ENCODE assay signal across 1 cellular context in the genomic region with DNA sequence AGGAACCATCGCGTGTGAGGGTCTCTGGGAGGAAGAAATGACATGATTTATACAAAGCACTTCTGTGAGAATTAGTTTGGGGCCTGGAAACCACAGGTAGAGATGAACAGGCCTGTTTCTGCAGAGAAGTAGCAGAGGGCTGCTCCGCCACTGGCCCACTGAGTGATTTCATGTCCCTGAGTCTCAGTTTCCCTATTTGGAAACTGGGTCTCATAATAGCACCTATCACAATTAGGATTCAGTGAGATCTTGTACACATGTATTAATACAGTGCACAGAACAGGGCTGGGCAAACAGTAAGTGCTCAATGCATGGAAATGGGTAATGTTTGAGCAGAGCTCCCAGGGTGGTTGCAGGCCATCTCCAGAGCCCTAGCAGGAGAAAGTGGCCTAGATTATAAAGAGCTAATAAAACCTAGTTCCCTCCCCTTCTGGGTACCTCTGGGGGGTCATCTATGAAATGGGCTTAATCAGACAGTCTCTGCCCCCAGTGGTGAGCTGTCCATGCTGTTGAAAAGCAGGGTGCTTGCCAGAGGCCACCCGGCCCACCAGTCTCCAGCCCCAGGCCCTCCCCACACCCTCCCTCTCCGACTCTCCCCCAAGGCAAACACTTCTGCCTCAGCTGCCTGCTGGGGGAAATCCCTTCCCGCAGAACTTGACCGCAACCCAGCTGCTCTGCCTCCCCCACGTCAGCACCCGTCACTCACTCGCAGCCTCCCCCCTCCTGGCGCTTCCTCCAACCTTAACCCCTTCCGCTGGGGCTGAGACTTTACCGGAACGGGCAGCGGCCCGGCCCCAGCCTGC.
A peak's percentile ranks its signal among the peaks of the same experiment; 100 is the strongest.
TF ChIP-seq lines count a peak whose summit lies in the region.

No MANE protein-coding gene starts in this region.

TF ChIP-seq in HEK293, 187 proteins besides CTCF, POLR2A, EP300 and RAD21 (continued from another document and continues in another):
- TF ChIP-seq ZNF148 (tag by site-specific recombination; IDR thresholded peaks at IDR 0.05; ENCODE audit: borderline replicate concordance) (no peak), ZNF157 (tag by site-specific recombination; IDR thresholded peaks at IDR 0.05) (no peak), ZNF677 (tag by site-specific recombination; IDR thresholded peaks at IDR 0.05) (no peak), INSM2 (tag by site-specific recombination; IDR thresholded peaks at IDR 0.05) (no peak), ZNF133 (tag by site-specific recombination; IDR thresholded peaks at IDR 0.05) (no peak), ZNF391 (tag by site-specific recombination; IDR thresholded peaks at IDR 0.05; ENCODE audit: borderline replicate concordance, low read depth) (peak; percentile 41; the same call in 1 of the 2 replicates), SP7 (tag by site-specific recombination; IDR thresholded peaks at IDR 0.05) (peak; percentile 96), ZNF132 (tag by site-specific recombination; IDR thresholded peaks at IDR 0.05; ENCODE audit: borderline replicate concordance) (no peak), KLF1 (tag by site-specific recombination; IDR thresholded peaks at IDR 0.05) (peak; percentile 90), ZNF777 (tag by site-specific recombination; IDR thresholded peaks at IDR 0.05; ENCODE audit: borderline replicate concordance) (no peak), GFI1B (tag by site-specific recombination; IDR thresholded peaks at IDR 0.05) (peak; percentile 81), ZNF645 (tag by site-specific recombination; IDR thresholded peaks at IDR 0.05) (no peak), ZXDB (tag by site-specific recombination; IDR thresholded peaks at IDR 0.05) (peak; percentile 84), ZFP69B (tag by site-specific recombination; IDR thresholded peaks at IDR 0.05) (peak; percentile 62; the same call in 1 of the 2 replicates), BCL6B (tag by site-specific recombination; IDR thresholded peaks at IDR 0.05) (no peak), ZNF530 (tag by site-specific recombination; IDR thresholded peaks at IDR 0.05; ENCODE audit: low read depth) (no peak), HOXD13 (CRISPR knock-in tag; IDR thresholded peaks at IDR 0.05; ENCODE audit: borderline replicate concordance) (no peak), ZNF596 (tag by site-specific recombination; IDR thresholded peaks at IDR 0.05) (no peak), ZSCAN16 (tag by site-specific recombination; IDR thresholded peaks at IDR 0.05) (no peak), ZNF558 (tag by site-specific recombination; IDR thresholded peaks at IDR 0.05) (no peak), ZNF350 (tag by site-specific recombination; IDR thresholded peaks at IDR 0.05) (no peak), ZNF639 (tag by site-specific recombination; IDR thresholded peaks at IDR 0.05) (no peak), ZNF48 (tag by site-specific recombination; IDR thresholded peaks at IDR 0.05) (no peak), KLF10 (tag by site-specific recombination; IDR thresholded peaks at IDR 0.05) (peak; percentile 88), ZNF214 (tag by site-specific recombination; IDR thresholded peaks at IDR 0.05; ENCODE audit: borderline replicate concordance) (no peak), ZNF423 (tag by site-specific recombination; IDR thresholded peaks at IDR 0.05) (peak; percentile 77), ZBTB1 (tag by site-specific recombination; IDR thresholded peaks at IDR 0.05) (peak; percentile 82; the same call in 1 of the 2 replicates), ZNF561 (tag by site-specific recombination; IDR thresholded peaks at IDR 0.05; ENCODE audit: borderline replicate concordance) (no peak), SETDB1 (IDR thresholded peaks at IDR 0.05; ENCODE audit: insufficient read length, low read length) (no peak), HOXA7 (CRISPR knock-in tag; IDR thresholded peaks at IDR 0.05; ENCODE audit: borderline replicate concordance) (no peak), ZNF23 (tag by site-specific recombination; IDR thresholded peaks at IDR 0.05; ENCODE audit: borderline replicate concordance) (no peak), ZNF514 (tag by site-specific recombination; IDR thresholded peaks at IDR 0.05) (no peak), ZNF830 (tag by site-specific recombination; IDR thresholded peaks at IDR 0.05; ENCODE audit: low read depth) (no peak), TCF7L2 (IDR thresholded peaks at IDR 0.05; ENCODE audit: borderline replicate concordance, low read depth, low read length) (no peak), ZNF621 (tag by site-specific recombination; IDR thresholded peaks at IDR 0.05) (no peak), ZNF175 (tag by site-specific recombination; IDR thresholded peaks at IDR 0.05) (no peak), WT1 (tag by site-specific recombination; IDR thresholded peaks at IDR 0.05) (peak; percentile 96), ZNF837 (tag by site-specific recombination; IDR thresholded peaks at IDR 0.05) (no peak), ZNF311 (tag by site-specific recombination; IDR thresholded peaks at IDR 0.05; ENCODE audit: borderline replicate concordance) (no peak), ZNF223 (tag by site-specific recombination; IDR thresholded peaks at IDR 0.05) (no peak)
- TF ChIP-seq, protein P1, sequence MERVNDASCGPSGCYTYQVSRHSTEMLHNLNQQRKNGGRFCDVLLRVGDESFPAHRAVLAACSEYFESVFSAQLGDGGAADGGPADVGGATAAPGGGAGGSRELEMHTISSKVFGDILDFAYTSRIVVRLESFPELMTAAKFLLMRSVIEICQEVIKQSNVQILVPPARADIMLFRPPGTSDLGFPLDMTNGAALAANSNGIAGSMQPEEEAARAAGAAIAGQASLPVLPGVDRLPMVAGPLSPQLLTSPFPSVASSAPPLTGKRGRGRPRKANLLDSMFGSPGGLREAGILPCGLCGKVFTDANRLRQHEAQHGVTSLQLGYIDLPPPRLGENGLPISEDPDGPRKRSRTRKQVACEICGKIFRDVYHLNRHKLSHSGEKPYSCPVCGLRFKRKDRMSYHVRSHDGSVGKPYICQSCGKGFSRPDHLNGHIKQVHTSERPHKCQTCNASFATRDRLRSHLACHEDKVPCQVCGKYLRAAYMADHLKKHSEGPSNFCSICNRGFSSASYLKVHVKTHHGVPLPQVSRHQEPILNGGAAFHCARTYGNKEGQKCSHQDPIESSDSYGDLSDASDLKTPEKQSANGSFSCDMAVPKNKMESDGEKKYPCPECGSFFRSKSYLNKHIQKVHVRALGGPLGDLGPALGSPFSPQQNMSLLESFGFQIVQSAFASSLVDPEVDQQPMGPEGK (tag by site-specific recombination; IDR thresholded peaks at IDR 0.05): peak; percentile 96
- TF ChIP-seq, protein P2, sequence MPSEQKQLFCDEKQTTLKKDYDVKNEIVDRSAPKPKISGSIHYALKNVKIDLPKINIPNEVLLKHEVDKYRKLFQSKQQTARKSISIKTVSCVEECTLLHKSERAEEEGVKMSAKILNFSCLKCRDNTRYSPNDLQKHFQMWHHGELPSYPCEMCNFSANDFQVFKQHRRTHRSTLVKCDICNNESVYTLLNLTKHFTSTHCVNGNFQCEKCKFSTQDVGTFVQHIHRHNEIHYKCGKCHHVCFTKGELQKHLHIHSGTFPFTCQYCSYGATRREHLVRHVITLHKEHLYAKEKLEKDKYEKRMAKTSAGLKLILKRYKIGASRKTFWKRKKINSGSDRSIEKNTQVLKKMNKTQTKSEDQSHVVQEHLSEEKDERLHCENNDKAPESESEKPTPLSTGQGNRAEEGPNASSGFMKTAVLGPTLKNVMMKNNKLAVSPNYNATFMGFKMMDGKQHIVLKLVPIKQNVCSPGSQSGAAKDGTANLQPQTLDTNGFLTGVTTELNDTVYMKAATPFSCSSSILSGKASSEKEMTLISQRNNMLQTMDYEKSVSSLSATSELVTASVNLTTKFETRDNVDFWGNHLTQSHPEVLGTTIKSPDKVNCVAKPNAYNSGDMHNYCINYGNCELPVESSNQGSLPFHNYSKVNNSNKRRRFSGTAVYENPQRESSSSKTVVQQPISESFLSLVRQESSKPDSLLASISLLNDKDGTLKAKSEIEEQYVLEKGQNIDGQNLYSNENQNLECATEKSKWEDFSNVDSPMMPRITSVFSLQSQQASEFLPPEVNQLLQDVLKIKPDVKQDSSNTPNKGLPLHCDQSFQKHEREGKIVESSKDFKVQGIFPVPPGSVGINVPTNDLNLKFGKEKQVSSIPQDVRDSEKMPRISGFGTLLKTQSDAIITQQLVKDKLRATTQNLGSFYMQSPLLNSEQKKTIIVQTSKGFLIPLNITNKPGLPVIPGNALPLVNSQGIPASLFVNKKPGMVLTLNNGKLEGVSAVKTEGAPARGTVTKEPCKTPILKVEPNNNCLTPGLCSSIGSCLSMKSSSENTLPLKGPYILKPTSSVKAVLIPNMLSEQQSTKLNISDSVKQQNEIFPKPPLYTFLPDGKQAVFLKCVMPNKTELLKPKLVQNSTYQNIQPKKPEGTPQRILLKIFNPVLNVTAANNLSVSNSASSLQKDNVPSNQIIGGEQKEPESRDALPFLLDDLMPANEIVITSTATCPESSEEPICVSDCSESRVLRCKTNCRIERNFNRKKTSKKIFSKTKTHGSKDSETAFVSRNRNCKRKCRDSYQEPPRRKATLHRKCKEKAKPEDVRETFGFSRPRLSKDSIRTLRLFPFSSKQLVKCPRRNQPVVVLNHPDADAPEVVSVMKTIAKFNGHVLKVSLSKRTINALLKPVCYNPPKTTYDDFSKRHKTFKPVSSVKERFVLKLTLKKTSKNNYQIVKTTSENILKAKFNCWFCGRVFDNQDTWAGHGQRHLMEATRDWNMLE (tag by site-specific recombination; conservative IDR thresholded peaks at IDR 0.05; ENCODE audit: low read depth): no peak
- TF ChIP-seq, protein P3, sequence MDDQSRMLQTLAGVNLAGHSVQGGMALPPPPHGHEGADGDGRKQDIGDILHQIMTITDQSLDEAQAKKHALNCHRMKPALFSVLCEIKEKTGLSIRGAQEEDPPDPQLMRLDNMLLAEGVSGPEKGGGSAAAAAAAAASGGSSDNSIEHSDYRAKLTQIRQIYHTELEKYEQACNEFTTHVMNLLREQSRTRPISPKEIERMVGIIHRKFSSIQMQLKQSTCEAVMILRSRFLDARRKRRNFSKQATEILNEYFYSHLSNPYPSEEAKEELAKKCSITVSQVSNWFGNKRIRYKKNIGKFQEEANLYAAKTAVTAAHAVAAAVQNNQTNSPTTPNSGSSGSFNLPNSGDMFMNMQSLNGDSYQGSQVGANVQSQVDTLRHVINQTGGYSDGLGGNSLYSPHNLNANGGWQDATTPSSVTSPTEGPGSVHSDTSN (CRISPR knock-in tag; IDR thresholded peaks at IDR 0.05): no peak
